In genomic region chr4:107825072-107825789, GRCh38 we compare ENCODE assay signal across 8 cellular contexts. TPM values are rescaled to one million over a fixed set of nuclear protein-coding genes. Genes with fewer than 3 reads are reported as not detected.
DNase-seq lines count a peak whose midpoint lies in the region; ATAC-seq lines count a peak whose summit lies in the region.

No MANE protein-coding gene starts in this region.

- peaks cover 0 to 2% (median 0%) of the 10 kb centered on the region in 7 donors for H3K9me3 Mint-ChIP-seq in CD4-positive, CD25-positive, alpha-beta regulatory T cell

- H3K27ac ChIP-seq in CD4-positive, CD25-positive, alpha-beta regulatory T cell (ENCODE audit: insufficient read depth, low read length, poor library complexity, severe bottlenecking): no peak overlapping the region
- H3K27ac ChIP-seq in ectodermal cell (ENCODE audit: insufficient read depth, low read depth, low read length, poor library complexity, severe bottlenecking) (no peak overlapping the region), thymus (ENCODE audit: low read depth) (peak overlapping the region; percentile 25)

- H3K9me3 ChIP-seq in CD4-positive, CD25-positive, alpha-beta regulatory T cell (ENCODE audit: control insufficient read depth in 2 of 2, low read length in 2 of 2): no peaks in the 10 kb centered on the region
- H3K9me3 ChIP-seq in ectodermal cell (ENCODE audit: control insufficient read depth, low read length): no peaks in the 10 kb centered on the region
- no peaks in the 10 kb centered on the region for H3K9me3 ChIP-seq in thymus (ENCODE audit: control insufficient read depth)

- peaks cover 2 to 12% (median 5%) of the 10 kb centered on the region in 4 donors for H3K4me1 Mint-ChIP-seq in CD4-positive, CD25-positive, alpha-beta regulatory T cell

- H3K27ac Mint-ChIP-seq in CD4-positive, CD25-positive, alpha-beta regulatory T cell: no peak overlapping the region

- 1% methylated on average over 39 of the region's 39 CpGs for WGBS in ectodermal cell, 2 experiments
- 6% methylated on average over 39 of the region's 39 CpGs for WGBS in thymus

- H3K36me3 ChIP-seq in CD4-positive, CD25-positive, alpha-beta regulatory T cell (ENCODE audit: control insufficient read depth, insufficient read depth, low read length): no peaks in the 10 kb centered on the region
- H3K36me3 ChIP-seq in ectodermal cell (ENCODE audit: control insufficient read depth, insufficient read depth, low read length) (no peaks in the 10 kb centered on the region), thymus (ENCODE audit: control insufficient read depth, insufficient read depth) (no peaks in the 10 kb centered on the region)

- no peak overlapping the region for H3K4me3 ChIP-seq in CD4-positive, CD25-positive, alpha-beta regulatory T cell (ENCODE audit: low read depth, low read length)
- peak overlapping the region; percentile 56 for H3K4me3 ChIP-seq in ectodermal cell (ENCODE audit: insufficient read depth, low read depth, low read length)
- peak overlapping the region; percentile 56 for H3K4me3 ChIP-seq in thymus (ENCODE audit: low read length)

- H3K27me3 Mint-ChIP-seq in CD4-positive, CD25-positive, alpha-beta regulatory T cell: peaks cover 59% of the 10 kb centered on the region

- H3K4me3 Mint-ChIP-seq in CD4-positive, CD25-positive, alpha-beta regulatory T cell: peak overlapping the region; percentile 13 to 73 (median 58)

- ATAC-seq in CD4-positive, CD25-positive, alpha-beta regulatory T cell (ENCODE audit: low read depth in 2 of 2): no peak
- ATAC-seq in GM19324 (IDR thresholded peaks at IDR 0.05; ENCODE audit: low FRiP score, unreplicated experiment): peak; percentile 39
- ATAC-seq in HG03378 (IDR thresholded peaks at IDR 0.05; ENCODE audit: unreplicated experiment): peak; percentile 14
- ATAC-seq in GM18519 (IDR thresholded peaks at IDR 0.05; ENCODE audit: low FRiP score, unreplicated experiment): no peak

- H3K4me1 ChIP-seq in CD4-positive, CD25-positive, alpha-beta regulatory T cell (ENCODE audit: control insufficient read depth, insufficient read depth, low read length, poor library complexity, severe bottlenecking): peaks cover 8% of the 10 kb centered on the region
- H3K4me1 ChIP-seq in ectodermal cell (ENCODE audit: control insufficient read depth, insufficient read depth, low read length) (no peaks in the 10 kb centered on the region), thymus (ENCODE audit: control insufficient read depth, insufficient read depth, low read length) (peaks cover 6% of the 10 kb centered on the region)

- peaks cover 19% of the 10 kb centered on the region for H3K27me3 ChIP-seq in CD4-positive, CD25-positive, alpha-beta regulatory T cell (ENCODE audit: control insufficient read depth, insufficient read depth, low read length)
- H3K27me3 ChIP-seq in ectodermal cell (ENCODE audit: control insufficient read depth, insufficient read depth, low read length, poor library complexity, severe bottlenecking) (peaks cover 57% of the 10 kb centered on the region), thymus (ENCODE audit: control insufficient read depth, insufficient read depth) (peaks cover 29% of the 10 kb centered on the region)

- no peaks in the 10 kb centered on the region for H3K36me3 Mint-ChIP-seq in CD4-positive, CD25-positive, alpha-beta regulatory T cell

- no peak for DNase-seq in CD4-positive, CD25-positive, alpha-beta regulatory T cell
- peak; percentile 37 for DNase-seq in SKM-1 (lab: John Stamatoyannopoulos, UW; ENCODE audit: unreplicated experiment)
- DNase-seq in lung microvascular endothelial cell (ENCODE audit: low read depth in 2 of 2): peak; percentile 70

RNA-seq across cellular contexts. Expression of gene SGMS2, which starts 0.5 kb away (rescaled TPM):
- total RNA-seq in CD4-positive, CD25-positive, alpha-beta regulatory T cell: not detected
- not detected for polyA plus RNA-seq in CD4-positive, CD25-positive, alpha-beta regulatory T cell
- 0.81 TPM for polyA plus RNA-seq in ectodermal cell (2013, experiment 1 of 4)
- 0.75 TPM for polyA plus RNA-seq in ectodermal cell (2013, experiment 2 of 4)
- polyA plus RNA-seq in ectodermal cell (2013, experiment 3 of 4): 0.91 TPM
- polyA plus RNA-seq in ectodermal cell (2013, experiment 4 of 4): 1.6 TPM
- total RNA-seq in lung microvascular endothelial cell: 31.8 and 35.5 TPM in 2 replicates
- polyA plus RNA-seq in thymus: 1.2 TPM

Comparison
In these comparisons a context has a peak if more than half of its experiments do, and no peak if none do; other contexts are left out.
1. ATAC-seq: peak in GM19324 (single experiment) and HG03378 (single experiment); none in CD4-positive, CD25-positive, alpha-beta regulatory T cell (0 of 2) and GM18519 (single experiment).
2. DNase-seq: peak in SKM-1 (single experiment) and lung microvascular endothelial cell (2 of 2); none in CD4-positive, CD25-positive, alpha-beta regulatory T cell (0 of 3).
3. RNA of gene SGMS2, which starts 0.5 kb away (total RNA-seq): 31.8 to 35.5 TPM in lung microvascular endothelial cell; not detected in CD4-positive, CD25-positive, alpha-beta regulatory T cell (single experiment); every median in the first group is over 10 times any median in the second.